Comparison of ENCODE assay signal across 25 cellular contexts in genomic region chr5:159091596-159091995, GRCh38. TPM values are rescaled to one million over a fixed set of nuclear protein-coding genes. Genes with fewer than 3 reads are reported as not detected.
DNase-seq lines count a peak whose midpoint lies in the region; ATAC-seq, FAIRE-seq and TF ChIP-seq lines count a peak whose summit lies in the region.
"Had no signal": no experiment of that assay in that cellular context is flagged by ENCODE, and none has a peak within 500 bp of the region (broad histone marks: within the 10 kb centered on the region; RNA-seq: fewer than 3 reads in every experiment).

No MANE protein-coding gene starts in this region.

- H3K4me3 ChIP-seq in OCI-LY7 (ENCODE audit: low read depth, low read length, poor library complexity, severe bottlenecking) (no peak overlapping the region), uterus (no peak overlapping the region)
- H3K4me3 ChIP-seq: A549, body of pancreas, MG63, prostate gland, stomach, upper lobe of left lung had no signal

- no peak overlapping the region for H2AFZ ChIP-seq in OCI-LY7 (ENCODE audit: low read length)

- no peak overlapping the region for H3K4me3 Mint-ChIP-seq in memory B cell
- no peak overlapping the region for H3K4me3 Mint-ChIP-seq in HFFc6
- H3K4me3 Mint-ChIP-seq: activated CD8-positive, alpha-beta T cell treated with anti-CD3 and anti-CD28 coated beads for 36 hours had no signal

- no peaks in the 10 kb centered on the region for H3K9me2 ChIP-seq in OCI-LY7 (ENCODE audit: insufficient read depth, low read length)

- no peak for TF ChIP-seq POLR2A in uterus (IDR thresholded peaks at IDR 0.05)
- TF ChIP-seq POLR2A in H54 (IDR thresholded peaks at IDR 0.05; ENCODE audit: low read depth, low read length): no peak

- H3K9me3 Mint-ChIP-seq in memory B cell: no peaks in the 10 kb centered on the region
- H3K9me3 Mint-ChIP-seq in HFFc6: no peaks in the 10 kb centered on the region
- H3K9me3 Mint-ChIP-seq: activated CD8-positive, alpha-beta T cell treated with anti-CD3 and anti-CD28 coated beads for 36 hours had no signal

- H3K9me3 ChIP-seq in OCI-LY7 (ENCODE audit: low read length): no peaks in the 10 kb centered on the region
- no peaks in the 10 kb centered on the region for H3K9me3 ChIP-seq in uterus
- H3K9me3 ChIP-seq: A549, body of pancreas, Caco-2, heart left ventricle, MG63, prostate gland, stomach, upper lobe of left lung had no signal

- FAIRE-seq in H54 (lab: Jason Lieb, UNC): no peak
- FAIRE-seq: A549 had no signal

- H3K4me1 ChIP-seq in OCI-LY7 (ENCODE audit: insufficient read depth, low read length, poor library complexity, severe bottlenecking) (peaks cover 81% of the 10 kb centered on the region), uterus (no peaks in the 10 kb centered on the region)
- H3K4me1 ChIP-seq: Caco-2, prostate gland had no signal

- peaks cover 57% of the 10 kb centered on the region for H3K4me1 Mint-ChIP-seq in memory B cell
- no peaks in the 10 kb centered on the region for H3K4me1 Mint-ChIP-seq in HFFc6 (ENCODE audit: low read depth)

- CTCF ChIA-PET in OCI-LY7 (lab: Charles Lee; ENCODE audit: unreplicated experiment): no interaction called here

- DNase-seq in NCI-H2107 treated with DMSO at 0.1 percent for 48 hours (lab: John Stamatoyannopoulos, UW; ENCODE audit: unreplicated experiment) (peak; percentile 52), NCI-H2107 (lab: John Stamatoyannopoulos, UW) (no peak), OCI-LY7 (ENCODE audit: low spot score) (no peak), memory B cell (ENCODE audit: low spot score in 2 of 2) (no peak), uterus (no peak), HFFc6 (no peak), H54 (ENCODE audit: insufficient read length, low spot score) (no peak)
- DNase-seq in stimulated activated CD4-positive, alpha-beta T cell treated with anti-CD3 and anti-CD28 coated beads, Interleukin-15, amount 100 ng/mL, for 24 hours: no peak
- DNase-seq: activated CD4-positive, alpha-beta T cell treated with anti-CD3 and anti-CD28 coated beads for 1 hour; activated CD8-positive, alpha-beta T cell treated with anti-CD3 and anti-CD28 coated beads for 36 hours; activated gamma-delta T cell; activated T-cell treated with anti-CD3 and anti-CD28 coated beads for 4 hours; body of pancreas; Caco-2; heart left ventricle; MG63; NCI-H1436 treated with DMSO at 0.1 percent for 48 hours; NCI-H774; SHP77; stomach; SW 1271; T1000; upper lobe of left lung had no signal

- peaks cover 34% of the 10 kb centered on the region; the same call in 1 of the 2 replicates for H3K79me2 ChIP-seq in OCI-LY7 (ENCODE audit: insufficient read depth, low read depth, low read length)

- peak overlapping the region; percentile 98; the same call in 1 of the 2 replicates for H3K4me2 ChIP-seq in OCI-LY7 (ENCODE audit: low read length)
- H3K4me2 ChIP-seq: A549 had no signal

- intact Hi-C loops in OCI-LY7 (cut with micrococcal nuclease; ENCODE audit: unreplicated experiment) (no loop called here), uterus (cut with DNase I; ENCODE audit: low total_unique reads) (no loop called here)

- POLR2A ChIA-PET in OCI-LY7 (lab: Charles Lee): interaction anchor here (1.3 to 1.5 kb wide), 2 partner anchors 135 to 393 kb away, joined by 4 to 5 read pairs; no protein-coding TSS in a partner anchor

- no peaks in the 10 kb centered on the region for H3K27me3 ChIP-seq in uterus
- H3K27me3 ChIP-seq: body of pancreas, MG63 had no signal

- H4K20me1 ChIP-seq in OCI-LY7 (ENCODE audit: insufficient read depth, low read length): no peaks in the 10 kb centered on the region

- H3K27ac Mint-ChIP-seq in memory B cell (peak overlapping the region; percentile 31), HFFc6 (no peak overlapping the region)
- H3K27ac Mint-ChIP-seq: activated CD8-positive, alpha-beta T cell treated with anti-CD3 and anti-CD28 coated beads for 36 hours had no signal

- H3K27ac ChIP-seq in OCI-LY7 (ENCODE audit: low read depth, low read length, poor library complexity, severe bottlenecking) (no peak overlapping the region), uterus (peak overlapping the region; percentile 13 to 98)
- H3K27ac ChIP-seq: A549, body of pancreas, prostate gland, stomach, upper lobe of left lung had no signal

- no peak for ATAC-seq in memory B cell (ENCODE audit: low read depth)
- ATAC-seq: A549; activated CD8-positive, alpha-beta T cell treated with anti-CD3 and anti-CD28 coated beads for 36 hours; body of pancreas; heart left ventricle had no signal

- BruUV-seq in OCI-LY7 (replicated peaks; lab: Mats Ljungman, UMichigan): no TSS peak

- peaks cover 71% of the 10 kb centered on the region for H3K36me3 ChIP-seq in OCI-LY7 (ENCODE audit: insufficient read depth, low read length)
- no peaks in the 10 kb centered on the region for H3K36me3 ChIP-seq in uterus
- H3K36me3 ChIP-seq: MG63, prostate gland, stomach, upper lobe of left lung had no signal

- TF ChIP-seq CTCF in OCI-LY7 (conservative IDR thresholded peaks at IDR 0.05; ENCODE audit: low read length) (no peak), uterus (IDR thresholded peaks at IDR 0.05) (no peak), HFFc6 (IDR thresholded peaks at IDR 0.05) (no peak)

- peaks cover 30% of the 10 kb centered on the region for H3K36me3 Mint-ChIP-seq in memory B cell
- no peaks in the 10 kb centered on the region for H3K36me3 Mint-ChIP-seq in HFFc6 (ENCODE audit: low read depth)

- H3K27me3 Mint-ChIP-seq in memory B cell: no peaks in the 10 kb centered on the region
- peaks cover 1% of the 10 kb centered on the region for H3K27me3 Mint-ChIP-seq in HFFc6 (ENCODE audit: insufficient read depth)

RNA-seq across cellular contexts. Expression of gene EBF1, which starts 8.1 kb away (rescaled TPM):
- 20.3 and 26.3 TPM in 2 replicates for total RNA-seq in OCI-LY7 (2014; rRNA removed; shearing (Covaris generic))
- total RNA-seq in OCI-LY7 (2022) (43.1 and 47.1 TPM in 2 replicates), uterus (10 to 100 TPM; 16.2 to 82.6 (median 29.2) TPM)
- under 1 TPM in 4 of 6 experiments, not detected in 2; 0.16 to 0.41 (median 0.26) TPM for total RNA-seq in HFFc6 (2021; fragmentation: NEBNext Ultra II Directional; extraction: Animal tissue kit (Norgen Biotek cat#: 25700))
- total RNA-seq: Caco-2 had no signal

Comparison
In these comparisons a context has a peak if more than half of its experiments do, and no peak if none do; other contexts are left out.
1. RNA of gene EBF1, which starts 8.1 kb away (total RNA-seq): 20.3 to 47.1 TPM in OCI-LY7 and 16.2 to 82.6 TPM in uterus; 0.16 to 0.41 TPM in HFFc6; every median in the first group is over 10 times any median in the second.